Comparison of ENCODE assay signal across 9 cellular contexts in the genomic region with DNA sequence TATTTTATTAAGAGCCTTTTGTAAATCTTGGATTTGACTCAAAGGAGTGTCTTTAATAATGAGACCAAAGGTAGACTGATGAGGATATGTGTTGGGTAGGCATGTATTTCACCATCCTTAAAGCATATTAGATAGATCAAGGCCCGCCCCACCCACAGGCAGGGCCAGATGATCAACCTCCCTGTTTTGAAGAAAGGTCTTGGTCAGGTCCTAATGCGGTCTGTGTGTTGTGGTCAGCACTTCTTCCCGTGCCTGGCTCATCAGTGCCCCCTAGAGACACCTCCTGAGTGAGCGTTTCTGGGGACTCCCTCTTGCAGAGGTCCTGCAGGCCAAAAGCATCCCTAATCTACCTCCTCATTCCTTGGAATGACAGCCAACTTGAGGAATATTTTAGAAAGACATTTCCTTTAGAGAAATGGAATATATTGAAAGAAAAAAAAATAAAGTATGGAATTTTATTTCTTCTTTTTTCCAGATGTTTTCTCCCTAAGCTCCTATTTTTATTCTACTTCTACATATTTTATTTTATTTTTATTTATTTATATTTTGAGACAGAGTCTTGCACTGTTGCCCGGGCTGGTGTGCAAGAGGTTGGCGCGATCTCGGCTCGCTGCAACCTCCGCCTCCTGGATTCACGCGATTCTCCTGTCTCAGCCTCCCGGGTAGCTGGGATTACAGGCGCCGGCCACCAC. TPM values are rescaled to one million over a fixed set of nuclear protein-coding genes. Genes with fewer than 3 reads are reported as not detected.
DNase-seq lines count a peak whose midpoint lies in the region; ATAC-seq and TF ChIP-seq lines count a peak whose summit lies in the region.
"Had no signal": no experiment of that assay in that cellular context is flagged by ENCODE, and none has a peak within 500 bp of the region (broad histone marks: within the 10 kb centered on the region; RNA-seq: fewer than 3 reads in every experiment).

No MANE protein-coding gene starts in this region.

- no peaks in the 10 kb centered on the region for H3K9me3 ChIP-seq in HEK293 (ENCODE audit: control insufficient read depth, insufficient read depth, low read depth, low read length)

- no peak overlapping the region for H3K4me3 ChIP-seq in HEK293 (ENCODE audit: low read depth, low read length)
- no peak overlapping the region for H3K4me3 ChIP-seq in LNCaP clone FGC (ENCODE audit: low read depth, low read length)

- H3K36me3 Mint-ChIP-seq in chondrocyte (ENCODE audit: low read depth), result no peaks in the 10 kb centered on the region

- peak; percentile 81 for ATAC-seq in left lobe of liver

- H3K4me3 Mint-ChIP-seq in chondrocyte (ENCODE audit: unreplicated experiment), result no peak overlapping the region

- H3K4me1 Mint-ChIP-seq in chondrocyte (ENCODE audit: low read depth), result peaks cover 9% of the 10 kb centered on the region

- in situ Hi-C loops in SK-MEL-5 (cut with HindIII; ENCODE audit: low pct_unique_long_range_greater_than_20kb, low sequenced_read_pairs), result no loop called here

- H3K36me3 ChIP-seq in HEK293 (ENCODE audit: control insufficient read depth in 2 of 2, insufficient read depth in 1 of 2, low read length in 2 of 2), result no peaks in the 10 kb centered on the region

- POLR2A ChIA-PET in HEK293 (lab: Yijun Ruan, JAX), result no interaction called here

- H3K27me3 Mint-ChIP-seq in chondrocyte (ENCODE audit: low read depth), result no peaks in the 10 kb centered on the region

- DNase-seq in activated naive CD4-positive, alpha-beta T cell treated with Interleukin-2 at 50 U/mL for 16 hours, result peak; percentile 14
- no peak for DNase-seq in activated naive CD4-positive, alpha-beta T cell treated with anti-CD3 and anti-CD28 coated beads, Interleukin-2, amount 50 U/mL, for 16 hours
- DNase-seq in LNCaP clone FGC (ENCODE audit: low read depth), result peak; percentile 64
- DNase-seq in SK-MEL-5 (ENCODE audit: low read depth, low spot score), result peak; percentile 94
- DNase-seq in chondrocyte (ENCODE audit: low spot score), result no peak
- DNase-seq in left lobe of liver (ENCODE audit: low spot score), result peak; percentile 84
- DNase-seq in stimulated activated CD4-positive, alpha-beta T cell treated with anti-CD3 and anti-CD28 coated beads, TNF-alpha, amount 100 ng/mL, for 48 hours (ENCODE audit: low read depth in 3 of 3), result peak; percentile 12 to 18 (median 16)

- CTCF ChIA-PET in HEK293 (lab: Yijun Ruan, JAX), result interaction anchor here (0.6 to 2.5 kb wide), 30 partner anchors 9 to 1424 kb away, joined by 3 to 13 read pairs (median 3); no protein-coding TSS in a partner anchor

- no peaks in the 10 kb centered on the region for H3K4me1 ChIP-seq in HEK293 (ENCODE audit: control insufficient read depth, insufficient read depth, low read length)

- H3K9me3 Mint-ChIP-seq in chondrocyte (ENCODE audit: low read depth), result no peaks in the 10 kb centered on the region

- H3K27ac ChIP-seq in HEK293 (ENCODE audit: extremely low read depth, low read depth, low read length), result no peak overlapping the region

- H3K27ac Mint-ChIP-seq in chondrocyte (ENCODE audit: unreplicated experiment), result peak overlapping the region; percentile 29

- TF ChIP-seq CTCF in HEK293 (tag by site-specific recombination; IDR thresholded peaks at IDR 0.05), result peak; percentile 42; the same call in 1 of the 2 replicates
- TF ChIP-seq CTCF in LNCaP clone FGC (IDR thresholded peaks at IDR 0.05; ENCODE audit: control insufficient read depth, extremely low read depth, insufficient read depth), result peak; percentile 90
- TF ChIP-seq CTCF in chondrocyte (IDR thresholded peaks at IDR 0.05), result peak; percentile 95

TF ChIP-seq in HEK293, 187 proteins besides CTCF, POLR2A, EP300 and RAD21 (continues in another document):
- TF ChIP-seq ZNF654 (tag by site-specific recombination; IDR thresholded peaks at IDR 0.05; ENCODE audit: low read depth) (peak; percentile 60), ZNF132 (tag by site-specific recombination; IDR thresholded peaks at IDR 0.05; ENCODE audit: borderline replicate concordance) (no peak), ZNF10 (tag by site-specific recombination; IDR thresholded peaks at IDR 0.05) (no peak), ZNF311 (tag by site-specific recombination; IDR thresholded peaks at IDR 0.05; ENCODE audit: borderline replicate concordance) (no peak), ZNF133 (tag by site-specific recombination; IDR thresholded peaks at IDR 0.05) (no peak)
- TF ChIP-seq, protein P1, sequence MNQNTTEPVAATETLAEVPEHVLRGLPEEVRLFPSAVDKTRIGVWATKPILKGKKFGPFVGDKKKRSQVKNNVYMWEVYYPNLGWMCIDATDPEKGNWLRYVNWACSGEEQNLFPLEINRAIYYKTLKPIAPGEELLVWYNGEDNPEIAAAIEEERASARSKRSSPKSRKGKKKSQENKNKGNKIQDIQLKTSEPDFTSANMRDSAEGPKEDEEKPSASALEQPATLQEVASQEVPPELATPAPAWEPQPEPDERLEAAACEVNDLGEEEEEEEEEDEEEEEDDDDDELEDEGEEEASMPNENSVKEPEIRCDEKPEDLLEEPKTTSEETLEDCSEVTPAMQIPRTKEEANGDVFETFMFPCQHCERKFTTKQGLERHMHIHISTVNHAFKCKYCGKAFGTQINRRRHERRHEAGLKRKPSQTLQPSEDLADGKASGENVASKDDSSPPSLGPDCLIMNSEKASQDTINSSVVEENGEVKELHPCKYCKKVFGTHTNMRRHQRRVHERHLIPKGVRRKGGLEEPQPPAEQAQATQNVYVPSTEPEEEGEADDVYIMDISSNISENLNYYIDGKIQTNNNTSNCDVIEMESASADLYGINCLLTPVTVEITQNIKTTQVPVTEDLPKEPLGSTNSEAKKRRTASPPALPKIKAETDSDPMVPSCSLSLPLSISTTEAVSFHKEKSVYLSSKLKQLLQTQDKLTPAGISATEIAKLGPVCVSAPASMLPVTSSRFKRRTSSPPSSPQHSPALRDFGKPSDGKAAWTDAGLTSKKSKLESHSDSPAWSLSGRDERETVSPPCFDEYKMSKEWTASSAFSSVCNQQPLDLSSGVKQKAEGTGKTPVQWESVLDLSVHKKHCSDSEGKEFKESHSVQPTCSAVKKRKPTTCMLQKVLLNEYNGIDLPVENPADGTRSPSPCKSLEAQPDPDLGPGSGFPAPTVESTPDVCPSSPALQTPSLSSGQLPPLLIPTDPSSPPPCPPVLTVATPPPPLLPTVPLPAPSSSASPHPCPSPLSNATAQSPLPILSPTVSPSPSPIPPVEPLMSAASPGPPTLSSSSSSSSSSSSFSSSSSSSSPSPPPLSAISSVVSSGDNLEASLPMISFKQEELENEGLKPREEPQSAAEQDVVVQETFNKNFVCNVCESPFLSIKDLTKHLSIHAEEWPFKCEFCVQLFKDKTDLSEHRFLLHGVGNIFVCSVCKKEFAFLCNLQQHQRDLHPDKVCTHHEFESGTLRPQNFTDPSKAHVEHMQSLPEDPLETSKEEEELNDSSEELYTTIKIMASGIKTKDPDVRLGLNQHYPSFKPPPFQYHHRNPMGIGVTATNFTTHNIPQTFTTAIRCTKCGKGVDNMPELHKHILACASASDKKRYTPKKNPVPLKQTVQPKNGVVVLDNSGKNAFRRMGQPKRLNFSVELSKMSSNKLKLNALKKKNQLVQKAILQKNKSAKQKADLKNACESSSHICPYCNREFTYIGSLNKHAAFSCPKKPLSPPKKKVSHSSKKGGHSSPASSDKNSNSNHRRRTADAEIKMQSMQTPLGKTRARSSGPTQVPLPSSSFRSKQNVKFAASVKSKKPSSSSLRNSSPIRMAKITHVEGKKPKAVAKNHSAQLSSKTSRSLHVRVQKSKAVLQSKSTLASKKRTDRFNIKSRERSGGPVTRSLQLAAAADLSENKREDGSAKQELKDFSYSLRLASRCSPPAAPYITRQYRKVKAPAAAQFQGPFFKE (tag by site-specific recombination; IDR thresholded peaks at IDR 0.05; ENCODE audit: borderline replicate concordance), result no peak
- TF ChIP-seq, protein P2, sequence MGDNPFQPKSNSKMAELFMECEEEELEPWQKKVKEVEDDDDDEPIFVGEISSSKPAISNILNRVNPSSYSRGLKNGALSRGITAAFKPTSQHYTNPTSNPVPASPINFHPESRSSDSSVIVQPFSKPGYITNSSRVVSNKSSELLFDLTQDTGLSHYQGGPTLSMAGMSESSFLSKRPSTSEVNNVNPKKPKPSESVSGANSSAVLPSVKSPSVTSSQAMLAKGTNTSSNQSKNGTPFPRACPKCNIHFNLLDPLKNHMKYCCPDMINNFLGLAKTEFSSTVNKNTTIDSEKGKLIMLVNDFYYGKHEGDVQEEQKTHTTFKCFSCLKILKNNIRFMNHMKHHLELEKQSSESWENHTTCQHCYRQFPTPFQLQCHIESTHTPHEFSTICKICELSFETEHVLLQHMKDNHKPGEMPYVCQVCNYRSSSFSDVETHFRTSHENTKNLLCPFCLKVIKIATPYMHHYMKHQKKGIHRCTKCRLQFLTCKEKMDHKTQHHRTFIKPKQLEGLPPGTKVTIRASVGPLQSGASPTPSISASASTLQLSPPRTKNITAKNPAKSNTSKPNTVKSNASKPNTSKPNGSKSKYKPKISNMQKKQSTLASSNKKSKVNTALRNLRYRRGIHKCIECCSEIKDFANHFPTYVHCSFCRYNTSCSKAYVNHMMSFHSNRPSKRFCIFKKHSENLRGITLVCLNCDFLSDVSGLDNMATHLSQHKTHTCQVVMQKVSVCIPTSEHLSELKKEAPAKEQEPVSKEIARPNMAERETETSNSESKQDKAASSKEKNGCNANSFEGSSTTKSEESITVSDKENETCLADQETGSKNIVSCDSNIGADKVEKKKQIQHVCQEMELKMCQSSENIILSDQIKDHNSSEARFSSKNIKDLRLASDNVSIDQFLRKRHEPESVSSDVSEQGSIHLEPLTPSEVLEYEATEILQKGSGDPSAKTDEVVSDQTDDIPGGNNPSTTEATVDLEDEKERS (tag by site-specific recombination; IDR thresholded peaks at IDR 0.05), result no peak

RNA-seq across cellular contexts. Expression of a gene that starts 6.0 kb away (rescaled TPM):
- total RNA-seq in SK-MEL-5 (2014; rRNA removed; shearing (Covaris generic)), result not detected in 2 replicates
- polyA plus RNA-seq in SK-MEL-5 (2015; cell fraction: cytosol; rRNA removed), result not detected in 2 replicates
- not detected in 2 replicates for polyA plus RNA-seq in SK-MEL-5 (2015; cell fraction: nucleus; rRNA removed)
- total RNA-seq in chondrocyte (not detected in 3 replicates), left lobe of liver (220 TPM)
- polyA plus RNA-seq: neural cell had no signal

Comparison
In these comparisons a context has a peak if more than half of its experiments do, and no peak if none do; other contexts are left out.
1. DNase-seq: peak in activated naive CD4-positive, alpha-beta T cell treated with Interleukin-2 at 50 U/mL for 16 hours (single experiment), LNCaP clone FGC (single experiment), SK-MEL-5 (single experiment), left lobe of liver (single experiment) and stimulated activated CD4-positive, alpha-beta T cell treated with anti-CD3 and anti-CD28 coated beads, TNF-alpha, amount 100 ng/mL, for 48 hours (3 of 3); none in activated naive CD4-positive, alpha-beta T cell treated with anti-CD3 and anti-CD28 coated beads, Interleukin-2, amount 50 U/mL, for 16 hours (single experiment) and chondrocyte (single experiment).
2. CTCF ChIP-seq: peak in every context shown above with its lines; median percentile 95 in chondrocyte; 90 in LNCaP clone FGC; 42 in HEK293.
3. RNA of a gene that starts 6.0 kb away (total RNA-seq): 220 TPM in left lobe of liver (single experiment); not detected in SK-MEL-5 and not detected in chondrocyte; every median in the first group is over 100 times any median in the second.